In genomic region chr5:136036293-136036911, GRCh38 we compare ENCODE assay signal across 8 cellular contexts. TPM values are rescaled to one million over a fixed set of nuclear protein-coding genes. Genes with fewer than 3 reads are reported as not detected.
DNase-seq lines count a peak whose midpoint lies in the region; ATAC-seq and TF ChIP-seq lines count a peak whose summit lies in the region.

No MANE protein-coding gene starts in this region.

- no peak overlapping the region; the same call in 1 of the 2 replicates for H4K91ac ChIP-seq in IMR-90 (ENCODE audit: insufficient read depth, low read depth, low read length)

- H4K8ac ChIP-seq in IMR-90 (ENCODE audit: low read depth in 2 of 2, low read length in 2 of 2) = peak overlapping the region in 1 of 2 experiments; percentile 45; a peak in 1 of 4 replicates

- H3K9me3 ChIP-seq in A673 (ENCODE audit: low read depth, low read length, poor library complexity, severe bottlenecking) = peaks cover 7% of the 10 kb centered on the region
- H3K9me3 ChIP-seq in IMR-90 (ENCODE audit: control insufficient read depth, insufficient read depth, low read length) = peaks cover 12% of the 10 kb centered on the region
- H3K9me3 ChIP-seq in muscle layer of colon (ENCODE audit: low read length) = no peaks in the 10 kb centered on the region

- H3K36me3 ChIP-seq in A673 (ENCODE audit: insufficient read depth, low read length, poor library complexity, severe bottlenecking) (peaks cover 10% of the 10 kb centered on the region), IMR-90 (ENCODE audit: control insufficient read depth, insufficient read depth, low read length) (peaks cover 87% of the 10 kb centered on the region), muscle layer of colon (ENCODE audit: insufficient read depth, low read length) (no peaks in the 10 kb centered on the region)

- H3K4me1 ChIP-seq in A673 (ENCODE audit: insufficient read depth, low read length, poor library complexity, severe bottlenecking) = peaks cover 75% of the 10 kb centered on the region
- H3K4me1 ChIP-seq in IMR-90 (ENCODE audit: control insufficient read depth, insufficient read depth, low read length) = peaks cover 25% of the 10 kb centered on the region
- H3K4me1 ChIP-seq in muscle layer of colon (ENCODE audit: insufficient read depth, low read length) = peaks cover 18% of the 10 kb centered on the region

- ATAC-seq in IMR-90 (ENCODE audit: low read depth) = no peak
- no peak for ATAC-seq in HG02973 (IDR thresholded peaks at IDR 0.05; ENCODE audit: unreplicated experiment)
- no peak for ATAC-seq in GM18505 (IDR thresholded peaks at IDR 0.05; ENCODE audit: unreplicated experiment)
- no peak for ATAC-seq in GM19035 (IDR thresholded peaks at IDR 0.05; ENCODE audit: unreplicated experiment)

- no peak overlapping the region for H3K4me3 Mint-ChIP-seq in brain

- H3K4me3 ChIP-seq in A673 (ENCODE audit: low read depth, low read length, poor library complexity, severe bottlenecking) (no peak overlapping the region), IMR-90 (ENCODE audit: insufficient read depth, low read depth, low read length) (no peak overlapping the region), muscle layer of colon (ENCODE audit: low read depth in 1 of 2, low read length in 2 of 2) (no peak overlapping the region)

- H2BK20ac ChIP-seq in IMR-90 (ENCODE audit: low read depth, low read length) = no peak overlapping the region

- H2AFZ ChIP-seq in IMR-90 (replicated peaks; ENCODE audit: low read length, poor library complexity) = no peak overlapping the region

- H2AK5ac ChIP-seq in IMR-90 (ENCODE audit: low read depth, low read length) = peak overlapping the region; percentile 11; the same call in 1 of the 2 replicates

- peaks cover 41% of the 10 kb centered on the region for H3K9me1 ChIP-seq in IMR-90 (ENCODE audit: insufficient read depth, low read length)

- H2BK120ac ChIP-seq in IMR-90 (ENCODE audit: low read depth, low read length) = no peak overlapping the region

- BruUV-seq in A673 (replicated peaks; lab: Mats Ljungman, UMichigan) (no TSS peak), IMR-90 (replicated peaks; lab: Mats Ljungman, UMichigan) (no TSS peak)

- H3K27ac ChIP-seq in A673 (ENCODE audit: low read depth, low read length, poor library complexity, severe bottlenecking) (peak overlapping the region; percentile 66), IMR-90 (ENCODE audit: insufficient read depth, low read length) (peak overlapping the region; percentile 22), muscle layer of colon (ENCODE audit: low read depth, low read length) (peak overlapping the region; percentile 43)

- no peak for TF ChIP-seq RAD21 in IMR-90 (IDR thresholded peaks at IDR 0.05; ENCODE audit: low read length)

- peak overlapping the region; percentile 10 for H2BK5ac ChIP-seq in IMR-90 (ENCODE audit: low read depth, low read length, poor library complexity, severe bottlenecking)

- H3K4ac ChIP-seq in IMR-90 (ENCODE audit: low read depth, low read length) = 0 out of 2 replicates have a peak overlapping the region, but pooled peaks have one; percentile 7

- peak; percentile 21; the same call in 1 of the 2 replicates for TF ChIP-seq POLR2A in IMR-90 (IDR thresholded peaks at IDR 0.05; ENCODE audit: low read depth, low read length)
- TF ChIP-seq POLR2A in GM18505 (IDR thresholded peaks at IDR 0.05; ENCODE audit: borderline replicate concordance, extremely low read depth, insufficient read depth, insufficient read length) = no peak

- H3K27me3 Mint-ChIP-seq in brain = peaks cover 7% of the 10 kb centered on the region

- TF ChIP-seq CTCF in A673 (conservative IDR thresholded peaks at IDR 0.05; ENCODE audit: low read depth, low read length) (no peak), IMR-90 (conservative IDR thresholded peaks at IDR 0.05; ENCODE audit: low read depth, low read length) (no peak), brain (conservative IDR thresholded peaks at IDR 0.05) (no peak)

- WGBS in IMR-90 (ENCODE audit: extremely low coverage in 2 of 2, insufficient read length in 1 of 2), 2 experiments = no CpG with 5 or more reads among the region's 1 CpG

- H3K9me3 Mint-ChIP-seq in brain = peaks cover 6 to 18% (median 11%) of the 10 kb centered on the region in 5 experiments

- H3K56ac ChIP-seq in IMR-90 (ENCODE audit: extremely low read depth, insufficient read depth, low read length) = no peak overlapping the region

- peak overlapping the region; percentile 16; the same call in 1 of the 2 replicates for H4K5ac ChIP-seq in IMR-90 (ENCODE audit: low read depth, low read length)

- H3K79me1 ChIP-seq in IMR-90 (ENCODE audit: low read depth in 1 of 2, low read length in 2 of 2) = peaks cover 49 to 90% of the 10 kb centered on the region in 2 experiments

- dilution Hi-C loops in IMR-90 (cut with HindIII; ENCODE audit: low sequenced_read_pairs, unreplicated experiment) = no loop called here

- peaks cover 47% of the 10 kb centered on the region for H4K20me1 ChIP-seq in IMR-90 (ENCODE audit: insufficient read depth, low read length)

- in situ Hi-C loops in IMR-90 (cut with MboI; ENCODE audit: low sequenced_read_pairs) = no loop called here

- H3K4me1 Mint-ChIP-seq in brain = peaks cover 75% of the 10 kb centered on the region

- H3K18ac ChIP-seq in IMR-90 (ENCODE audit: low read depth, low read length) = peak overlapping the region; percentile 18; the same call in 1 of the 2 replicates

- H3K4me2 ChIP-seq in IMR-90 (ENCODE audit: low read depth, low read length) = no peak overlapping the region

- H3K36me3 Mint-ChIP-seq in brain = no peaks in the 10 kb centered on the region

- peak overlapping the region; percentile 6; the same call in 1 of the 3 replicates for H2BK15ac ChIP-seq in IMR-90 (ENCODE audit: low read depth, low read length)

- POLR2A ChIA-PET in A673 (lab: Charles Lee; ENCODE audit: low non-redundant PET) = no interaction called here
- POLR2A ChIA-PET in IMR-90 (lab: Charles Lee; ENCODE audit: unreplicated experiment) = interaction anchor here (0.8 kb wide), 1 partner anchor 86 kb away, joined by 3 read pairs; no protein-coding TSS in a partner anchor

- peak overlapping the region in 4 of 5 experiments; percentile 6 to 83 (median 50) for H3K27ac Mint-ChIP-seq in brain

- intact Hi-C loops in A673 (cut with micrococcal nuclease; ENCODE audit: unreplicated experiment) = no loop called here
- intact Hi-C loops in IMR-90 (cut with micrococcal nuclease) = no loop called here

- no peaks in the 10 kb centered on the region for H3K27me3 ChIP-seq in A673 (replicated peaks; ENCODE audit: insufficient read depth, low read depth, low read length, poor library complexity)
- no peaks in the 10 kb centered on the region for H3K27me3 ChIP-seq in IMR-90 (ENCODE audit: control insufficient read depth, insufficient read depth, low read length)
- no peaks in the 10 kb centered on the region for H3K27me3 ChIP-seq in muscle layer of colon (ENCODE audit: control insufficient read depth in 1 of 2, insufficient read depth in 2 of 2, low read length in 2 of 2)

- CTCF ChIA-PET in A673 (lab: Charles Lee) (interaction anchor here (1.1 kb wide), 1 partner anchor 58 kb away, joined by 3 read pairs; no protein-coding TSS in a partner anchor), IMR-90 (lab: Yijun Ruan, JAX) (interaction anchor here (0.5 kb wide), 1 partner anchor 15 kb away, joined by 3 read pairs; no protein-coding TSS in a partner anchor)

- 0 out of 2 replicates have a peak overlapping the region, but pooled peaks have one; percentile 9 for H3K14ac ChIP-seq in IMR-90 (replicated peaks; ENCODE audit: low read depth, low read length)

- no peak for DNase-seq in A673 (ENCODE audit: low spot score)
- no peak for DNase-seq in IMR-90
- no peak for DNase-seq in HuH-7 (ENCODE audit: low spot score)

- no peak overlapping the region for H2AK9ac ChIP-seq in IMR-90 (replicated peaks; ENCODE audit: low read depth, low read length, poor library complexity)

- H3K23ac ChIP-seq in IMR-90 (ENCODE audit: low read depth, low read length) = no peak overlapping the region

- H3K9ac ChIP-seq in IMR-90 (ENCODE audit: low read depth, low read length) = no peak overlapping the region
- H3K9ac ChIP-seq in muscle layer of colon (ENCODE audit: low read length) = no peak overlapping the region

TF ChIP-seq in IMR-90, 13 proteins besides CTCF, POLR2A, EP300 and RAD21:
- no peak for TF ChIP-seq MAZ (IDR thresholded peaks at IDR 0.05; ENCODE audit: borderline replicate concordance, low read depth, low read length)
- no peak for TF ChIP-seq MAFK (IDR thresholded peaks at IDR 0.05; ENCODE audit: low read depth, low read length)
- TF ChIP-seq NFE2L2 (IDR thresholded peaks at IDR 0.05; ENCODE audit: low read depth, low read length) = no peak
- no peak for TF ChIP-seq BHLHE40 (IDR thresholded peaks at IDR 0.05; ENCODE audit: low read depth, low read length)
- no peak for TF ChIP-seq RCOR1 (IDR thresholded peaks at IDR 0.05; ENCODE audit: insufficient replicate concordance, low read length)
- TF ChIP-seq CHD1 (IDR thresholded peaks at IDR 0.05; ENCODE audit: low read depth, low read length) = no peak
- TF ChIP-seq CEBPB (IDR thresholded peaks at IDR 0.05; ENCODE audit: low read depth, low read length) = no peak
- no peak for TF ChIP-seq SMC3 (IDR thresholded peaks at IDR 0.05; ENCODE audit: low read depth, low read length)
- TF ChIP-seq FOS (IDR thresholded peaks at IDR 0.05; ENCODE audit: low read depth, low read length) = no peak
- no peak for TF ChIP-seq USF2 (IDR thresholded peaks at IDR 0.05; ENCODE audit: low read depth, low read length)
- no peak for TF ChIP-seq RFX5 (IDR thresholded peaks at IDR 0.05; ENCODE audit: low read depth, low read length)
TF ChIP-seq in IMR-90: peak in this region for 0.

RNA-seq across cellular contexts. Expression of gene TGFBI, which starts 7.6 kb away (rescaled TPM):
- 108 and 115 TPM in 2 replicates for total RNA-seq in A673 (2021)
- total RNA-seq in IMR-90 (2012; rRNA removed) = 483 and 618 TPM in 2 replicates
- 1,362 and 1,551 TPM in 2 replicates for polyA plus RNA-seq in IMR-90 (2012; rRNA removed)
- polyA plus RNA-seq in IMR-90 (2012; cell fraction: cytosol; rRNA removed) = 790 and 1,298 TPM in 2 replicates
- polyA plus RNA-seq in IMR-90 (2012; cell fraction: nucleus; rRNA removed; ENCODE audit: low replicate concordance) = 1,060 and 1,205 TPM in 2 replicates
- polyA plus RNA-seq in brain (ENCODE audit: insufficient read depth, low read depth, low replicate concordance) = 10.4 TPM
